In genomic region chrX:107000013-107000515, GRCh38 we compare ENCODE assay signal across 8 cellular contexts. TPM values are rescaled to one million over a fixed set of nuclear protein-coding genes. Genes with fewer than 3 reads are reported as not detected.
DNase-seq lines count a peak whose midpoint lies in the region; ATAC-seq and TF ChIP-seq lines count a peak whose summit lies in the region.

MORC4 (minus strand) TSS chrX:107000212; CDS start chrX:106999969, 243 bp downstream.

- peak within 1 kb of the TSS; percentile 84 for H3K4me3 Mint-ChIP-seq in memory B cell

- no peak for TF ChIP-seq CTCF in A673 (conservative IDR thresholded peaks at IDR 0.05; ENCODE audit: low read depth, low read length)

- H3K4me1 ChIP-seq in A673 (ENCODE audit: insufficient read depth, low read length, poor library complexity, severe bottlenecking), result no peaks in the 10 kb centered on the region
- H3K4me1 ChIP-seq in endocrine pancreas (ENCODE audit: control insufficient read depth, insufficient read depth, low read length), result no peaks in the 10 kb centered on the region

- ATAC-seq in GM19023 (IDR thresholded peaks at IDR 0.05; ENCODE audit: unreplicated experiment), result peak; percentile 72
- ATAC-seq in HG03432 (IDR thresholded peaks at IDR 0.05; ENCODE audit: unreplicated experiment), result peak; percentile 87
- peak; percentile 80 for ATAC-seq in memory B cell (ENCODE audit: low read depth)

- H3K9ac ChIP-seq in endocrine pancreas (ENCODE audit: control insufficient read depth, insufficient read depth, low read length), result peak within 1 kb of the TSS; percentile 22

- intact Hi-C loops in A673 (cut with micrococcal nuclease; ENCODE audit: unreplicated experiment), result no loop called here

- H3K9me3 Mint-ChIP-seq in memory B cell, result no peaks in the 10 kb centered on the region

- H3K27ac ChIP-seq in A673 (ENCODE audit: low read depth, low read length, poor library complexity, severe bottlenecking), result no peak within 1 kb of the TSS

- POLR2A ChIA-PET in A673 (lab: Charles Lee; ENCODE audit: low non-redundant PET), result interaction anchor here (0.6 kb wide), 1 partner anchor 16 kb away, joined by 3 read pairs; no protein-coding TSS in a partner anchor

- DNase-seq in A673 (ENCODE audit: low spot score) (peak; percentile 85), NCI-H526 treated with DMSO at 0.1 percent for 48 hours (lab: John Stamatoyannopoulos, UW) (peak; percentile 75), memory B cell (ENCODE audit: low spot score in 2 of 2) (peak; percentile 18 to 32)
- peak; percentile 36 for DNase-seq in activated CD8-positive, alpha-beta memory T cell treated with anti-CD3 and anti-CD28 coated beads, Interleukin-2, amount 50 U/mL, for 24 hours (ENCODE audit: extremely low read depth)
- DNase-seq in stimulated activated CD4-positive, alpha-beta T cell treated with anti-CD3 and anti-CD28 coated beads, TNF-alpha, amount 100 ng/mL, for 4 hours (ENCODE audit: low read depth in 3 of 3), result peak; percentile 37 to 51 (median 41)

- H3K4me3 ChIP-seq in A673 (ENCODE audit: low read depth, low read length, poor library complexity, severe bottlenecking) (peak within 1 kb of the TSS; percentile 59), endocrine pancreas (ENCODE audit: control insufficient read depth, insufficient read depth, low read length) (peak within 1 kb of the TSS; percentile 6)

- H3K36me3 ChIP-seq in A673 (ENCODE audit: insufficient read depth, low read length, poor library complexity, severe bottlenecking) (no peaks in the 10 kb centered on the region), endocrine pancreas (ENCODE audit: control insufficient read depth, insufficient read depth, low read length) (no peaks in the 10 kb centered on the region)

- no peaks in the 10 kb centered on the region for H3K27me3 Mint-ChIP-seq in memory B cell

- no TSS peak for BruUV-seq in A673 (replicated peaks; lab: Mats Ljungman, UMichigan)

- H3K27ac Mint-ChIP-seq in memory B cell, result no peak within 1 kb of the TSS

- peaks cover 2% of the 10 kb centered on the region for H3K4me1 Mint-ChIP-seq in memory B cell

- H3K9me3 ChIP-seq in A673 (ENCODE audit: low read depth, low read length, poor library complexity, severe bottlenecking) (no peaks in the 10 kb centered on the region), endocrine pancreas (ENCODE audit: control insufficient read depth, low read length) (no peaks in the 10 kb centered on the region)

- no peaks in the 10 kb centered on the region for H3K36me3 Mint-ChIP-seq in memory B cell

- CTCF ChIA-PET in A673 (lab: Charles Lee), result no interaction called here

- H3K27me3 ChIP-seq in A673 (replicated peaks; ENCODE audit: insufficient read depth, low read depth, low read length, poor library complexity) (no peaks in the 10 kb centered on the region), endocrine pancreas (ENCODE audit: control insufficient read depth, insufficient read depth, low read length) (no peaks in the 10 kb centered on the region)

RNA-seq across cellular contexts. Expression of gene MORC4, which starts in this region (rescaled TPM):
- 15.9 and 21.2 TPM in 2 replicates for total RNA-seq in A673 (2021)

Comparison
In these comparisons a context has a peak if more than half of its experiments do, and no peak if none do; other contexts are left out.
1. DNase-seq: peak in every context shown above with its lines; median percentile 85 in A673; 75 in NCI-H526 treated with DMSO at 0.1 percent for 48 hours; 41 in stimulated activated CD4-positive, alpha-beta T cell treated with anti-CD3 and anti-CD28 coated beads, TNF-alpha, amount 100 ng/mL, for 4 hours; 36 in activated CD8-positive, alpha-beta memory T cell treated with anti-CD3 and anti-CD28 coated beads, Interleukin-2, amount 50 U/mL, for 24 hours; 25 in memory B cell.